Comparison of ENCODE assay signal across 1 cellular context in the genomic region with DNA sequence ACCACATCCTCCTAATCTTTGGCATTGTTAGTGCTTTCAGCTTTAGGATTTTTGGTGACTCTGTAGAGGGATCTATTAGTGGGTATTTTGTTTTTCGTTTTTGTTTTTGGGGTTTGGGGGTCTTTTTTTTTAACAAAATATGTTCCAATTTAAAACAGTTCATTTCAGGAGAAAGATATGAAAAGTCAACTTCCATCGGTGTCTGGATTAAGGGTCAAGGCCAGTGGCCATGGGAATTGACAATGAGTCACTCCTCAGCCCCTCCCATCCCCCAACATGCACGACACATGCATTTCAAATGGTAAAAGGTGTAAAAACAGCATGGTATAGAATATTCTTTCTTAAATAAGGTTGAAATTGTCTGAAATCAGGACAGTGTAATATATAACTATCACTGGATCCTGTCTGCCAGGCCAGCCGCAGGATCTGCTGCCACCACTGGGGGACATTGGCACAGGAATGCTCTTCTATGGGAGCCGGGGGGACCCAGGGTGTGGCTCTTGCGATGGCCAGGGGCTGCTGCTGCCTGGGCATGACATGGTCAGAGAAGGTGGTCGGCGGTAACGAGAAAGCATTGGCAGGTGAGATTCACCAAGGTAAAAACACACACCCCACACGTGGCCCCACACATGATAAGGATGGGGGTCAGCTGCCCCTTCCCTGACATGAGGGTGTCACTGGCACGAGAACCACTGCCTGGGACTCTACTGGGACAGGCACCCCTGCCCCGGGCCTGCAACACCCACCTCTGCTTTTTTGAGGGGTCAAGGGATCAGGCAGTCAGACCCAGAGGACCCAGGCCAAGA.
TF ChIP-seq lines count a peak whose summit lies in the region.

No MANE protein-coding gene starts in this region.

TF ChIP-seq in HepG2, 621 proteins besides CTCF, POLR2A, EP300 and RAD21 (continued from another document and continues in another):
- TF ChIP-seq ATF5 (CRISPR knock-in tag; IDR thresholded peaks at IDR 0.05; ENCODE audit: low read depth) (no peak), THRA (CRISPR knock-in tag; IDR thresholded peaks at IDR 0.05; ENCODE audit: borderline replicate concordance) (peak; percentile 89; the same call in 1 of the 2 replicates), ZNF609 (CRISPR knock-in tag; IDR thresholded peaks at IDR 0.05; ENCODE audit: borderline replicate concordance) (peak; percentile 41; the same call in 1 of the 2 replicates), HOMEZ (CRISPR knock-in tag; IDR thresholded peaks at IDR 0.05; ENCODE audit: low read depth) (peak; percentile 35; the same call in 1 of the 2 replicates), SALL1 (CRISPR knock-in tag; IDR thresholded peaks at IDR 0.05) (peak; percentile 82), HES4 (CRISPR knock-in tag; IDR thresholded peaks at IDR 0.05; ENCODE audit: borderline replicate concordance) (no peak), ZNF574 (CRISPR knock-in tag; IDR thresholded peaks at IDR 0.05) (0 out of 2 replicates have a peak, but pooled peaks have one; percentile 10), PHB2 (IDR thresholded peaks at IDR 0.05; ENCODE audit: partially characterized antibody) (no peak), HDAC1 (CRISPR knock-in tag; IDR thresholded peaks at IDR 0.05) (no peak), HMG20A (CRISPR knock-in tag; IDR thresholded peaks at IDR 0.05; ENCODE audit: borderline replicate concordance) (peak; percentile 53; the same call in 1 of the 2 replicates), ZNF367 (CRISPR knock-in tag; IDR thresholded peaks at IDR 0.05; ENCODE audit: borderline replicate concordance) (no peak), BCL6 (CRISPR knock-in tag; IDR thresholded peaks at IDR 0.05) (peak; percentile 44; the same call in 1 of the 2 replicates), ZNF446 (CRISPR knock-in tag; IDR thresholded peaks at IDR 0.05) (no peak), ZNF350 (CRISPR knock-in tag; IDR thresholded peaks at IDR 0.05; ENCODE audit: borderline replicate concordance, low read depth) (0 out of 2 replicates have a peak, but pooled peaks have one; percentile 24), FOXP4 (CRISPR knock-in tag; IDR thresholded peaks at IDR 0.05) (0 out of 2 replicates have a peak, but pooled peaks have one; percentile 25), TAF15 (IDR thresholded peaks at IDR 0.05; ENCODE audit: low read depth, low read length, poor library complexity, severe bottlenecking) (no peak), ZNF12 (CRISPR knock-in tag; IDR thresholded peaks at IDR 0.05) (no peak), PHF21A (CRISPR knock-in tag; IDR thresholded peaks at IDR 0.05) (0 out of 2 replicates have a peak, but pooled peaks have one; percentile 29), JUNB (CRISPR knock-in tag; IDR thresholded peaks at IDR 0.05; ENCODE audit: borderline replicate concordance) (peak; percentile 84), SOX13 (IDR thresholded peaks at IDR 0.05) (no peak), SOX13 (CRISPR knock-in tag; conservative IDR thresholded peaks at IDR 0.05 in 1 of 2, IDR thresholded peaks at IDR 0.05 in 1 of 2) (peak in 1 of 2 experiments; percentile 55; a peak in 2 of 4 replicates), CBX1 (IDR thresholded peaks at IDR 0.05; ENCODE audit: low read depth) (no peak), FIP1L1 (IDR thresholded peaks at IDR 0.05; ENCODE audit: borderline replicate concordance, insufficient read depth, low read depth, low read length) (no peak), ZNF839 (CRISPR knock-in tag; IDR thresholded peaks at IDR 0.05; ENCODE audit: borderline replicate concordance) (no peak), NR2F6 (IDR thresholded peaks at IDR 0.05) (peak; percentile 93), NR2F6 (CRISPR knock-in tag; IDR thresholded peaks at IDR 0.05) (peak; percentile 96), ELF3 (CRISPR knock-in tag; IDR thresholded peaks at IDR 0.05) (0 out of 2 replicates have a peak, but pooled peaks have one; percentile 25), IRF1 (CRISPR knock-in tag; IDR thresholded peaks at IDR 0.05; ENCODE audit: low read depth) (no peak), PAX8 (CRISPR knock-in tag; IDR thresholded peaks at IDR 0.05; ENCODE audit: borderline replicate concordance) (no peak), FOSL1 (CRISPR knock-in tag; IDR thresholded peaks at IDR 0.05; ENCODE audit: borderline replicate concordance) (peak; percentile 95), ASH2L (IDR thresholded peaks at IDR 0.05; ENCODE audit: insufficient read length, low read depth, low read length) (peak; percentile 77), RXRB (CRISPR knock-in tag; IDR thresholded peaks at IDR 0.05; ENCODE audit: borderline replicate concordance) (peak; percentile 93), CREB1 (IDR thresholded peaks at IDR 0.05) (no peak), CREB1 (CRISPR knock-in tag; IDR thresholded peaks at IDR 0.05) (peak; percentile 39; the same call in 1 of the 2 replicates)
- TF ChIP-seq, protein P1, sequence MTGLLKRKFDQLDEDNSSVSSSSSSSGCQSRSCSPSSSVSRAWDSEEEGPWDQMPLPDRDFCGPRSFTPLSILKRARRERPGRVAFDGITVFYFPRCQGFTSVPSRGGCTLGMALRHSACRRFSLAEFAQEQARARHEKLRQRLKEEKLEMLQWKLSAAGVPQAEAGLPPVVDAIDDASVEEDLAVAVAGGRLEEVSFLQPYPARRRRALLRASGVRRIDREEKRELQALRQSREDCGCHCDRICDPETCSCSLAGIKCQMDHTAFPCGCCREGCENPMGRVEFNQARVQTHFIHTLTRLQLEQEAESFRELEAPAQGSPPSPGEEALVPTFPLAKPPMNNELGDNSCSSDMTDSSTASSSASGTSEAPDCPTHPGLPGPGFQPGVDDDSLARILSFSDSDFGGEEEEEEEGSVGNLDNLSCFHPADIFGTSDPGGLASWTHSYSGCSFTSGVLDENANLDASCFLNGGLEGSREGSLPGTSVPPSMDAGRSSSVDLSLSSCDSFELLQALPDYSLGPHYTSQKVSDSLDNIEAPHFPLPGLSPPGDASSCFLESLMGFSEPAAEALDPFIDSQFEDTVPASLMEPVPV (CRISPR knock-in tag; IDR thresholded peaks at IDR 0.05), result 0 out of 2 replicates have a peak, but pooled peaks have one; percentile 32
- TF ChIP-seq, protein P2, sequence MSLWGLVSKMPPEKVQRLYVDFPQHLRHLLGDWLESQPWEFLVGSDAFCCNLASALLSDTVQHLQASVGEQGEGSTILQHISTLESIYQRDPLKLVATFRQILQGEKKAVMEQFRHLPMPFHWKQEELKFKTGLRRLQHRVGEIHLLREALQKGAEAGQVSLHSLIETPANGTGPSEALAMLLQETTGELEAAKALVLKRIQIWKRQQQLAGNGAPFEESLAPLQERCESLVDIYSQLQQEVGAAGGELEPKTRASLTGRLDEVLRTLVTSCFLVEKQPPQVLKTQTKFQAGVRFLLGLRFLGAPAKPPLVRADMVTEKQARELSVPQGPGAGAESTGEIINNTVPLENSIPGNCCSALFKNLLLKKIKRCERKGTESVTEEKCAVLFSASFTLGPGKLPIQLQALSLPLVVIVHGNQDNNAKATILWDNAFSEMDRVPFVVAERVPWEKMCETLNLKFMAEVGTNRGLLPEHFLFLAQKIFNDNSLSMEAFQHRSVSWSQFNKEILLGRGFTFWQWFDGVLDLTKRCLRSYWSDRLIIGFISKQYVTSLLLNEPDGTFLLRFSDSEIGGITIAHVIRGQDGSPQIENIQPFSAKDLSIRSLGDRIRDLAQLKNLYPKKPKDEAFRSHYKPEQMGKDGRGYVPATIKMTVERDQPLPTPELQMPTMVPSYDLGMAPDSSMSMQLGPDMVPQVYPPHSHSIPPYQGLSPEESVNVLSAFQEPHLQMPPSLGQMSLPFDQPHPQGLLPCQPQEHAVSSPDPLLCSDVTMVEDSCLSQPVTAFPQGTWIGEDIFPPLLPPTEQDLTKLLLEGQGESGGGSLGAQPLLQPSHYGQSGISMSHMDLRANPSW (CRISPR knock-in tag; IDR thresholded peaks at IDR 0.05; ENCODE audit: borderline replicate concordance), result no peak
